In genomic region chr9:18791074-18791473, GRCh38 we compare ENCODE assay signal across 10 cellular contexts.
DNase-seq lines count a peak whose midpoint lies in the region; FAIRE-seq and TF ChIP-seq lines count a peak whose summit lies in the region.
"Had no signal": no experiment of that assay in that cellular context is flagged by ENCODE, and none has a peak within 500 bp of the region (broad histone marks: within the 10 kb centered on the region; RNA-seq: fewer than 3 reads in every experiment).

No MANE protein-coding gene starts in this region.

- TF ChIP-seq CTCF in AG10803 (conservative IDR thresholded peaks at IDR 0.05; ENCODE audit: low read length) (0 out of 2 replicates have a peak, but pooled peaks have one; percentile 8), H9 (conservative IDR thresholded peaks at IDR 0.05) (peak; percentile 86)

- H3K27ac ChIP-seq in H9 (ENCODE audit: insufficient read length, low read depth, low read length) (no peak overlapping the region), SJCRH30 (no peak overlapping the region)

- H3K4me1 ChIP-seq in H9 (ENCODE audit: insufficient read depth, low read length) (no peaks in the 10 kb centered on the region), SJCRH30 (peaks cover 7% of the 10 kb centered on the region)

- H3K14ac ChIP-seq in H9 (ENCODE audit: insufficient read depth, low read length): no peak overlapping the region

- H3T11ph ChIP-seq in H9 (ENCODE audit: low read length): no peak overlapping the region

- no peak overlapping the region for H4K91ac ChIP-seq in H9 (ENCODE audit: insufficient read length, low read depth, low read length)

- H3K79me2 ChIP-seq in H9 (ENCODE audit: insufficient read depth, low read length): no peaks in the 10 kb centered on the region

- H4K8ac ChIP-seq in H9 (replicated peaks; ENCODE audit: insufficient read length, low read depth, low read length): no peak overlapping the region

- H3K9ac ChIP-seq in H9 (ENCODE audit: extremely low read depth, insufficient read length, low read length): no peak overlapping the region

- DNase-seq in AG10803 (ENCODE audit: low read depth) (no peak), H9 (peak; percentile 74), SJCRH30 (peak; percentile 29 to 57), iPS DF 19.7 (ENCODE audit: low read depth, low spot score) (peak; percentile 33), NCI-H2107 treated with DMSO at 0.1 percent for 48 hours (lab: John Stamatoyannopoulos, UW; ENCODE audit: unreplicated experiment) (no peak), H54 (ENCODE audit: insufficient read length, low spot score) (no peak)
- DNase-seq in activated effector memory CD4-positive, alpha-beta T cell treated with anti-CD3 and anti-CD28 coated beads, Interleukin-2, amount 50 U/mL, for 16 hours: no peak
- no peak for DNase-seq in effector CD4-positive, alpha-beta T cell

- H3K4me1 Mint-ChIP-seq in H9: 0 out of 4 replicates have a peak, but pooled peaks cover 0 to 2% of the 10 kb centered on the region in 2 experiments

- no peak overlapping the region for H3K56ac ChIP-seq in H9 (ENCODE audit: insufficient read length, low read depth, low read length)

- no peaks in the 10 kb centered on the region for H4K20me1 ChIP-seq in H9 (ENCODE audit: control insufficient read depth, insufficient read depth, insufficient read length)

- no peaks in the 10 kb centered on the region for H3K27me3 ChIP-seq in H9 (ENCODE audit: insufficient read depth, low read length)
- no peaks in the 10 kb centered on the region for H3K27me3 ChIP-seq in SJCRH30

- H3K9me3 Mint-ChIP-seq in H9: no peaks in the 10 kb centered on the region
- H3K9me3 Mint-ChIP-seq: dendritic cell treated with granulocyte-macrophage colony-stimulating factor and Interleukin-4, amounts not matched to agents 40 ng/mL and 50 ng/mL, for 4 days had no signal

- H2BK15ac ChIP-seq in H9 (ENCODE audit: low read depth, low read length): no peak overlapping the region

- TF ChIP-seq POLR2A in H54 (IDR thresholded peaks at IDR 0.05; ENCODE audit: low read depth, low read length): no peak

- no peak overlapping the region for H4K5ac ChIP-seq in H9 (ENCODE audit: insufficient read length, low read depth, low read length)

- no peaks in the 10 kb centered on the region for H3K9me3 ChIP-seq in H9 (ENCODE audit: control insufficient read depth, low read depth, low read length)
- H3K9me3 ChIP-seq in SJCRH30 (replicated peaks): no peaks in the 10 kb centered on the region

- no peak overlapping the region for H2BK12ac ChIP-seq in H9 (ENCODE audit: insufficient read length, low read depth, low read length)

- no peak overlapping the region for H3K4ac ChIP-seq in H9 (ENCODE audit: low read depth, low read length)

- no CpG with 5 or more reads among the region's 5 CpGs for WGBS in H9 (ENCODE audit: extremely low coverage, insufficient read length, low lambda C conversion rate)

- H3K4me3 Mint-ChIP-seq in H9: no peak overlapping the region
- H3K4me3 Mint-ChIP-seq: dendritic cell treated with granulocyte-macrophage colony-stimulating factor and Interleukin-4, amounts not matched to agents 40 ng/mL and 50 ng/mL, for 4 days had no signal

- H3K23ac ChIP-seq in H9 (ENCODE audit: insufficient read length, low read depth, low read length): no peak overlapping the region

- H3K18ac ChIP-seq in H9 (ENCODE audit: insufficient read length, low read depth, low read length): no peak overlapping the region

- no peaks in the 10 kb centered on the region for H3K27me3 Mint-ChIP-seq in H9 (ENCODE audit: low read depth)
- H3K27me3 Mint-ChIP-seq: dendritic cell treated with granulocyte-macrophage colony-stimulating factor and Interleukin-4, amounts not matched to agents 40 ng/mL and 50 ng/mL, for 4 days had no signal

- no peak overlapping the region for H3K4me2 ChIP-seq in H9 (ENCODE audit: insufficient read depth, insufficient read length, low read length)

- no peak for FAIRE-seq in H54 (lab: Jason Lieb, UNC)
- FAIRE-seq: TTC549 had no signal

- no peak overlapping the region for H2AFZ ChIP-seq in H9 (ENCODE audit: low read length)

- H3K36me3 ChIP-seq in SJCRH30: no peaks in the 10 kb centered on the region

- no peaks in the 10 kb centered on the region for H3K23me2 ChIP-seq in H9 (ENCODE audit: insufficient read length, low read depth, low read length, poor library complexity, severe bottlenecking)

- H3K27ac Mint-ChIP-seq in H9: no peak overlapping the region
- H3K27ac Mint-ChIP-seq: dendritic cell treated with granulocyte-macrophage colony-stimulating factor and Interleukin-4, amounts not matched to agents 40 ng/mL and 50 ng/mL, for 4 days had no signal

- no peak overlapping the region for H2AK5ac ChIP-seq in H9 (ENCODE audit: insufficient read length, low read length)

- H2BK120ac ChIP-seq in H9 (ENCODE audit: low read depth, low read length, poor library complexity, severe bottlenecking): no peak overlapping the region

- H2BK5ac ChIP-seq in H9 (ENCODE audit: insufficient read length, low read length): no peak overlapping the region

- H2BK20ac ChIP-seq in H9 (ENCODE audit: low read depth, low read length, poor library complexity, severe bottlenecking): no peak overlapping the region

- no peaks in the 10 kb centered on the region for H3K79me1 ChIP-seq in H9 (ENCODE audit: insufficient read depth, low read depth, low read length, poor library complexity, severe bottlenecking)

- H3K4me3 ChIP-seq in AG10803 (ENCODE audit: low read length) (no peak overlapping the region), SJCRH30 (no peak overlapping the region)

- no peaks in the 10 kb centered on the region for H3K36me3 Mint-ChIP-seq in H9 (ENCODE audit: insufficient read depth in 1 of 3, low read depth in 3 of 3)

Comparison
In these comparisons a context has a peak if more than half of its experiments do, and no peak if none do; other contexts are left out.
1. DNase-seq: peak in H9 (single experiment), SJCRH30 (2 of 2) and iPS DF 19.7 (single experiment); none in AG10803 (single experiment), NCI-H2107 treated with DMSO at 0.1 percent for 48 hours (single experiment), activated effector memory CD4-positive, alpha-beta T cell treated with anti-CD3 and anti-CD28 coated beads, Interleukin-2, amount 50 U/mL, for 16 hours (single experiment), H54 (single experiment) and effector CD4-positive, alpha-beta T cell (single experiment).